Comparison of ENCODE assay signal across 8 cellular contexts in genomic region chr20:63498950-63499332, GRCh38. TPM values are rescaled to one million over a fixed set of nuclear protein-coding genes. Genes with fewer than 3 reads are reported as not detected.
DNase-seq lines count a peak whose midpoint lies in the region; ATAC-seq and TF ChIP-seq lines count a peak whose summit lies in the region.

Gene EEF1A2 (minus strand): TSS chr20:63499083. CDS start chr20:63497763, 1,320 bp downstream.

- H3K27ac ChIP-seq in SJSA1 = no peak within 1 kb of the TSS
- H3K27ac ChIP-seq in coronary artery = no peak within 1 kb of the TSS
- no peak within 1 kb of the TSS for H3K27ac ChIP-seq in mesodermal cell (ENCODE audit: low read depth, low read length, severe bottlenecking)

- ATAC-seq in GM18868 (IDR thresholded peaks at IDR 0.05; ENCODE audit: unreplicated experiment) = no peak

- H3K4me3 ChIP-seq in SJSA1 (peak within 1 kb of the TSS; percentile 20; the same call in 1 of the 2 replicates), coronary artery (peak within 1 kb of the TSS; percentile 73), mesodermal cell (ENCODE audit: extremely low read depth, insufficient read depth, low read length, poor library complexity, severe bottlenecking) (peak within 1 kb of the TSS; percentile 30)

- peak; percentile 50 for DNase-seq in activated CD8-positive, alpha-beta memory T cell treated with anti-CD3 and anti-CD28 coated beads, Interleukin-2, amount 50 U/mL, for 4 hours
- no peak for DNase-seq in activated CD8-positive, alpha-beta memory T cell treated with anti-CD3 and anti-CD28 coated beads, Interleukin-2, amount 50 U/mL, for 48 hours
- DNase-seq in SJSA1 (ENCODE audit: low read depth in 1 of 2, low spot score in 2 of 2) (no peak), coronary artery (ENCODE audit: low spot score) (no peak), ureter (ENCODE audit: low spot score) (no peak), NCI-H446 treated with DMSO at 0.1 percent for 48 hours (lab: John Stamatoyannopoulos, UW) (no peak)

- H3K4me1 ChIP-seq in SJSA1 (replicated peaks) (peaks cover 20% of the 10 kb centered on the region), mesodermal cell (ENCODE audit: control insufficient read depth, insufficient read depth, low read length, poor library complexity, severe bottlenecking) (peaks cover 3% of the 10 kb centered on the region)

- no peaks in the 10 kb centered on the region for H3K36me3 ChIP-seq in SJSA1
- H3K36me3 ChIP-seq in mesodermal cell (ENCODE audit: control insufficient read depth, insufficient read depth, low read length) = no peaks in the 10 kb centered on the region

- no peak for TF ChIP-seq CTCF in coronary artery (IDR thresholded peaks at IDR 0.05)

- 0% methylated on average over 15 to 36 of the region's 58 CpGs for WGBS in mesodermal cell (ENCODE audit: insufficient coverage in 2 of 2), 2 experiments

- H3K27me3 ChIP-seq in SJSA1 (replicated peaks) = peaks cover 26% of the 10 kb centered on the region

- no peaks in the 10 kb centered on the region for H3K9me3 ChIP-seq in SJSA1 (replicated peaks)
- no peaks in the 10 kb centered on the region for H3K9me3 ChIP-seq in mesodermal cell (ENCODE audit: control insufficient read depth, low read length)

RNA-seq across cellular contexts. Expression of gene EEF1A2, which starts in this region (rescaled TPM):
- 5.2 and 13.0 TPM in 2 replicates for total RNA-seq in SJSA1 (2014; rRNA removed; shearing (Covaris generic))
- polyA plus RNA-seq in mesodermal cell (2013, experiment 1 of 2) = 17.7 TPM
- 13.9 TPM for polyA plus RNA-seq in mesodermal cell (2013, experiment 2 of 2)
- total RNA-seq in ureter = 20.2 TPM

Comparison
In these comparisons a context has a peak if more than half of its experiments do, and no peak if none do; other contexts are left out.
1. H3K4me3 ChIP-seq: peak in every context shown above with its lines; median percentile 73 in coronary artery; 30 in mesodermal cell; 20 in SJSA1.